1 cellular context compared by ENCODE assay signal in the genomic region with DNA sequence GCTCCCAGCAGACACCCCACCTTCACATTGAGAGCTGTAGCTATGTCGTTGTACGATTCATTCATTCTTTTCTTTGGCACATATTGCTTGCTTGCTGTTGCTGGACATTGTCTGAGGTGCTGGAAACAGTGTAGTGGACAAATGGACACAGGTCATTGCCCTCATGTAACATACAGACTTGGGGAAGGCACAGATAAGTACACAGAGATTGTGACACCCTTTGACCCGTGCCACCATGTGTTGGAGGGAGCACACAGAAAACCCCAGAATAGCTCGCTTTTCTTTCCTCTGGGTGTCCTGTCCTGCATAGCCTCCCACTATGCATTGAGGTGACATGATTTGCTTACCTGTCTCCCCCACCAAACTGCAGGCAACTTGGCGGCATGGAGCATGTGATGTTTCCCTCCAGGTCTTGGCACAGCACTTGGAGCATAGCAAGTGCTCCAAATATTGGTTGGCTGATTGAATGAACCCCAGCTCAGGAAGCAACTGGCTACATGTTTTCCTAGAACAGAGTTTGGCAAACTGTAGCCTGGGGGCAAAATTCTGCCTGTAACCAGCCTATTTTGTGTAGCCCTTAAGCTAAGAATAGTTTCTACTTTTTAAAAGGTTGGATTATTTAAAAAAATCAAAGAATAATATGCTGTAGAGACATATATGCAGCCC.
TF ChIP-seq lines count a peak whose summit lies in the region.

No MANE protein-coding gene starts in this region.

TF ChIP-seq in HCT116, 20 proteins besides CTCF, POLR2A, EP300 and RAD21 (continued from another document):
- TF ChIP-seq FOSL1 (IDR thresholded peaks at IDR 0.05; ENCODE audit: low read depth) (no peak), ELF1 (IDR thresholded peaks at IDR 0.05; ENCODE audit: borderline replicate concordance, low read depth) (no peak), EZH2phosphoT487 (IDR thresholded peaks at IDR 0.05; ENCODE audit: borderline replicate concordance) (no peak), YY1 (IDR thresholded peaks at IDR 0.05; ENCODE audit: extremely low read depth, insufficient replicate concordance, low read depth, low read length) (no peak), ZNF274 (IDR thresholded peaks at IDR 0.05; ENCODE audit: low read depth, low read length) (no peak), ZFX (IDR thresholded peaks at IDR 0.05) (no peak), CEBPB (IDR thresholded peaks at IDR 0.05; ENCODE audit: low read depth) (no peak), CBX3 (IDR thresholded peaks at IDR 0.05; ENCODE audit: low read depth) (no peak), SP1 (IDR thresholded peaks at IDR 0.05; ENCODE audit: low read depth) (no peak), JUND (IDR thresholded peaks at IDR 0.05) (no peak)
- TF ChIP-seq, protein P1, sequence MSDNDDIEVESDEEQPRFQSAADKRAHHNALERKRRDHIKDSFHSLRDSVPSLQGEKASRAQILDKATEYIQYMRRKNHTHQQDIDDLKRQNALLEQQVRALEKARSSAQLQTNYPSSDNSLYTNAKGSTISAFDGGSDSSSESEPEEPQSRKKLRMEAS (IDR thresholded peaks at IDR 0.05), result no peak
